In genomic region chr16:706189-707061, GRCh38 we compare ENCODE assay signal across 1 cellular context.
TF ChIP-seq lines count a peak whose summit lies in the region.

No MANE protein-coding gene starts in this region.

TF ChIP-seq in A549, 52 proteins besides CTCF, POLR2A, EP300 and RAD21 (continued from another document):
- TF ChIP-seq SREBF2 (IDR thresholded peaks at IDR 0.05) (no peak), ZFP36 (IDR thresholded peaks at IDR 0.05; ENCODE audit: borderline replicate concordance, partially characterized antibody) (no peak), HOXA7 (CRISPR knock-in tag; IDR thresholded peaks at IDR 0.05) (no peak), PHF8 (IDR thresholded peaks at IDR 0.05; ENCODE audit: borderline replicate concordance, low read depth) (no peak), MYC (IDR thresholded peaks at IDR 0.05; ENCODE audit: borderline replicate concordance, low read length) (no peak)
